34 cellular contexts compared by ENCODE assay signal in genomic region chr7:48899932-48900331, GRCh38. TPM values are rescaled to one million over a fixed set of nuclear protein-coding genes. Genes with fewer than 3 reads are reported as not detected.
A peak's percentile ranks its signal among the peaks of the same experiment; 100 is the strongest.
DNase-seq lines count a peak whose midpoint lies in the region; ATAC-seq and TF ChIP-seq lines count a peak whose summit lies in the region.
"Had no signal": no experiment of that assay in that cellular context is flagged by ENCODE, and none has a peak within 500 bp of the region (broad histone marks: within the 10 kb centered on the region; RNA-seq: fewer than 3 reads in every experiment).

No MANE protein-coding gene starts in this region.

- no peaks in the 10 kb centered on the region; the same call in 1 of the 2 replicates for H3K27me3 Mint-ChIP-seq in H9 (ENCODE audit: low read depth)
- H3K27me3 Mint-ChIP-seq: activated CD4-positive, alpha-beta T cell treated with anti-CD3 and anti-CD28 coated beads for 36 hours; activated naive CD8-positive, alpha-beta T cell treated with anti-CD3 and anti-CD28 coated beads, Interleukin-2, amount 10 ng/mL, durations not matched to agents 7 days and 5 days; brain; memory B cell; stimulated activated memory B cell treated with anti-CD40 and anti-IgM and Interleukin-4, amounts not matched to agents 10 μg/mL and 1 μg/mL and 100 μg/mL, for 72 hours; T-helper 17 cell; type B pancreatic cell had no signal

- H3K4me1 ChIP-seq in H9 (ENCODE audit: insufficient read depth, low read length) = no peaks in the 10 kb centered on the region
- no peaks in the 10 kb centered on the region for H3K4me1 ChIP-seq in mesenchymal stem cell (ENCODE audit: control insufficient read depth, insufficient read depth, low read depth, low read length)
- no peaks in the 10 kb centered on the region for H3K4me1 ChIP-seq in Karpas-422 (ENCODE audit: low read length)
- H3K4me1 ChIP-seq: HAP-1, right lobe of liver had no signal

- H3K27me3 ChIP-seq in H9 (ENCODE audit: insufficient read depth, low read length) (no peaks in the 10 kb centered on the region), mesenchymal stem cell (ENCODE audit: control insufficient read depth in 1 of 2, insufficient read depth in 1 of 2, low read length in 2 of 2) (no peaks in the 10 kb centered on the region), Karpas-422 (ENCODE audit: low read length) (no peaks in the 10 kb centered on the region)
- H3K27me3 ChIP-seq: hepatocyte, right lobe of liver had no signal

- no peak overlapping the region for H2AFZ ChIP-seq in H9 (ENCODE audit: low read length)
- H2AFZ ChIP-seq in mesenchymal stem cell (ENCODE audit: low read depth, low read length) = no peak overlapping the region
- no peak overlapping the region for H2AFZ ChIP-seq in Karpas-422 (ENCODE audit: low read length)
- H2AFZ ChIP-seq: hepatocyte had no signal

- H4K5ac ChIP-seq in H9 (ENCODE audit: insufficient read length, low read depth, low read length) = no peak overlapping the region

- H3K9me3 ChIP-seq in H9 (ENCODE audit: control insufficient read depth, low read depth, low read length) = peaks cover 5% of the 10 kb centered on the region
- H3K9me3 ChIP-seq in mesenchymal stem cell (ENCODE audit: control insufficient read depth, low read length) = no peaks in the 10 kb centered on the region
- H3K9me3 ChIP-seq in Karpas-422 (ENCODE audit: low read length) = no peaks in the 10 kb centered on the region
- H3K9me3 ChIP-seq: Caco-2, HAP-1, right lobe of liver had no signal

- H3K36me3 Mint-ChIP-seq in H9 (ENCODE audit: insufficient read depth in 1 of 3, low read depth in 3 of 3) = peaks cover 0 to 2% (median under 1%) of the 10 kb centered on the region in 3 experiments; a peak in 3 of 7 replicates
- H3K36me3 Mint-ChIP-seq: activated naive CD8-positive, alpha-beta T cell treated with anti-CD3 and anti-CD28 coated beads, Interleukin-2, amount 10 ng/mL, durations not matched to agents 7 days and 5 days; brain; memory B cell; stimulated activated memory B cell treated with anti-CD40 and anti-IgM and Interleukin-4, amounts not matched to agents 10 μg/mL and 1 μg/mL and 100 μg/mL, for 72 hours; type B pancreatic cell had no signal

- H3K18ac ChIP-seq in H9 (ENCODE audit: insufficient read length, low read depth, low read length) = no peak overlapping the region
- H3K18ac ChIP-seq in mesenchymal stem cell (ENCODE audit: low read depth in 1 of 2, low read length in 2 of 2) = no peak overlapping the region

- H4K20me1 ChIP-seq in H9 (ENCODE audit: control insufficient read depth, insufficient read depth, insufficient read length) = no peaks in the 10 kb centered on the region
- H4K20me1 ChIP-seq in Karpas-422 (ENCODE audit: insufficient read depth, low read depth, low read length) = no peaks in the 10 kb centered on the region

- H3K23ac ChIP-seq in H9 (ENCODE audit: insufficient read length, low read depth, low read length) = no peak overlapping the region
- no peak overlapping the region for H3K23ac ChIP-seq in mesenchymal stem cell (ENCODE audit: low read length in 2 of 2)

- no peak overlapping the region for H4K8ac ChIP-seq in H9 (replicated peaks; ENCODE audit: insufficient read length, low read depth, low read length)
- H4K8ac ChIP-seq in mesenchymal stem cell (ENCODE audit: low read length) = no peak overlapping the region

- no peak overlapping the region for H3K4me3 Mint-ChIP-seq in H9
- H3K4me3 Mint-ChIP-seq: activated CD4-positive, alpha-beta T cell treated with anti-CD3 and anti-CD28 coated beads for 36 hours; activated naive CD8-positive, alpha-beta T cell treated with anti-CD3 and anti-CD28 coated beads, Interleukin-2, amount 10 ng/mL, durations not matched to agents 7 days and 5 days; brain; memory B cell; stimulated activated memory B cell treated with anti-CD40 and anti-IgM and Interleukin-4, amounts not matched to agents 10 μg/mL and 1 μg/mL and 100 μg/mL, for 72 hours; T-helper 17 cell; type B pancreatic cell had no signal

- TF ChIP-seq CTCF in H9 (conservative IDR thresholded peaks at IDR 0.05) (no peak), astrocyte of the spinal cord (IDR thresholded peaks at IDR 0.05; ENCODE audit: low read depth, low read length) (no peak)

- peaks cover under 1 to 1% of the 10 kb centered on the region in 2 experiments; a peak in 1 of 4 replicates for H3K4me1 Mint-ChIP-seq in H9
- H3K4me1 Mint-ChIP-seq: activated CD4-positive, alpha-beta T cell treated with anti-CD3 and anti-CD28 coated beads for 36 hours; activated naive CD8-positive, alpha-beta T cell treated with anti-CD3 and anti-CD28 coated beads, Interleukin-2, amount 10 ng/mL, durations not matched to agents 7 days and 5 days; brain; memory B cell; stimulated activated memory B cell treated with anti-CD40 and anti-IgM and Interleukin-4, amounts not matched to agents 10 μg/mL and 1 μg/mL and 100 μg/mL, for 72 hours; T-helper 17 cell had no signal

- no peak overlapping the region for H3K4me3 ChIP-seq in astrocyte of the spinal cord (ENCODE audit: low read depth, low read length)
- no peak overlapping the region for H3K4me3 ChIP-seq in mesenchymal stem cell (ENCODE audit: insufficient read depth in 1 of 2, low read depth in 1 of 2, low read length in 2 of 2)
- no peak overlapping the region for H3K4me3 ChIP-seq in Karpas-422 (ENCODE audit: low read length)
- H3K4me3 ChIP-seq: HAP-1, hepatocyte, right lobe of liver had no signal

- H3K79me1 ChIP-seq in H9 (ENCODE audit: insufficient read depth, low read depth, low read length, poor library complexity, severe bottlenecking) = no peaks in the 10 kb centered on the region
- H3K79me1 ChIP-seq in mesenchymal stem cell (replicated peaks; ENCODE audit: low read length, poor library complexity, severe bottlenecking) = no peaks in the 10 kb centered on the region

- in situ Hi-C loops in astrocyte of the spinal cord (cut with HindIII; ENCODE audit: low sequenced_read_pairs) = no loop called here

- H3K56ac ChIP-seq in H9 (ENCODE audit: insufficient read length, low read depth, low read length) = no peak overlapping the region

- H3K79me2 ChIP-seq in H9 (ENCODE audit: insufficient read depth, low read length) (no peaks in the 10 kb centered on the region), Karpas-422 (ENCODE audit: low read length) (no peaks in the 10 kb centered on the region)
- H3K79me2 ChIP-seq: hepatocyte had no signal

- intact Hi-C loops in posterior vena cava (cut with DNase I) = no loop called here

- H3K9ac ChIP-seq in H9 (ENCODE audit: extremely low read depth, insufficient read length, low read length) (no peak overlapping the region), mesenchymal stem cell (ENCODE audit: low read length) (peak overlapping the region; percentile 72), Karpas-422 (ENCODE audit: low read length) (no peak overlapping the region)

- H3K36me3 ChIP-seq in mesenchymal stem cell (ENCODE audit: control insufficient read depth in 1 of 2, insufficient read depth in 2 of 2, low read depth in 1 of 2, low read length in 2 of 2) (no peaks in the 10 kb centered on the region), Karpas-422 (ENCODE audit: insufficient read depth, low read length) (no peaks in the 10 kb centered on the region)
- H3K36me3 ChIP-seq: HAP-1, right lobe of liver had no signal

- H3K14ac ChIP-seq in H9 (ENCODE audit: insufficient read depth, low read length) (no peak overlapping the region), mesenchymal stem cell (ENCODE audit: low read length in 2 of 2) (no peak overlapping the region)

- no peak overlapping the region for H3K4me2 ChIP-seq in H9 (ENCODE audit: insufficient read depth, insufficient read length, low read length)
- no peak overlapping the region for H3K4me2 ChIP-seq in mesenchymal stem cell (ENCODE audit: low read length, poor library complexity, severe bottlenecking)
- H3K4me2 ChIP-seq in Karpas-422 (ENCODE audit: low read depth, low read length, poor library complexity, severe bottlenecking) = no peak overlapping the region
- H3K4me2 ChIP-seq: hepatocyte had no signal

- no peaks in the 10 kb centered on the region for H3K23me2 ChIP-seq in H9 (ENCODE audit: insufficient read length, low read depth, low read length, poor library complexity, severe bottlenecking)

- H2BK12ac ChIP-seq in H9 (ENCODE audit: insufficient read length, low read depth, low read length) = no peak overlapping the region
- no peak overlapping the region for H2BK12ac ChIP-seq in mesenchymal stem cell (ENCODE audit: low read length in 2 of 2)

- ATAC-seq in HG02870 (IDR thresholded peaks at IDR 0.05; ENCODE audit: unreplicated experiment) = no peak
- ATAC-seq: activated CD4-positive, alpha-beta T cell treated with anti-CD3 and anti-CD28 coated beads for 36 hours; left colon; right lobe of liver; SK-N-SH treated with all-trans-retinoic acid at 6 μM for 48 hours; stimulated activated memory B cell treated with anti-CD40 and anti-IgM and Interleukin-4, amounts not matched to agents 10 μg/mL and 1 μg/mL and 100 μg/mL, for 72 hours; T-helper 17 cell had no signal

- H3K9me2 ChIP-seq in Karpas-422 (replicated peaks; ENCODE audit: insufficient read depth, low read length) = no peaks in the 10 kb centered on the region

- no peak overlapping the region for H2BK20ac ChIP-seq in H9 (ENCODE audit: low read depth, low read length, poor library complexity, severe bottlenecking)

- WGBS in H9 (ENCODE audit: extremely low coverage, insufficient read length, low lambda C conversion rate) = no CpG with 5 or more reads among the region's 2 CpGs
- WGBS in mesenchymal stem cell = 73% methylated on average over 2 of the region's 2 CpGs

- no peak overlapping the region for H2BK5ac ChIP-seq in H9 (ENCODE audit: insufficient read length, low read length)
- no peak overlapping the region for H2BK5ac ChIP-seq in mesenchymal stem cell (ENCODE audit: low read depth, low read length, poor library complexity, severe bottlenecking)

- H2BK120ac ChIP-seq in H9 (ENCODE audit: low read depth, low read length, poor library complexity, severe bottlenecking) (no peak overlapping the region), mesenchymal stem cell (ENCODE audit: low read depth, low read length) (no peak overlapping the region)

- H3T11ph ChIP-seq in H9 (ENCODE audit: low read length) = no peak overlapping the region

- no peak for DNase-seq in H9
- DNase-seq in NOMO-1 treated with DMSO at 0.1 percent for 48 hours (lab: John Stamatoyannopoulos, UW; ENCODE audit: unreplicated experiment) = peak; percentile 50
- peak; percentile 3 for DNase-seq in astrocyte of the spinal cord (ENCODE audit: low read depth, low spot score)
- no peak for DNase-seq in mesenchymal stem cell
- no peak for DNase-seq in glomerular visceral epithelial cell (ENCODE audit: extremely low spot score)
- DNase-seq in Karpas-422 = no peak
- no peak for DNase-seq in posterior vena cava (ENCODE audit: low spot score)
- DNase-seq: ACHN; activated CD4-positive, alpha-beta T cell treated with anti-CD3 and anti-CD28 coated beads for 36 hours; activated effector memory CD4-positive, alpha-beta T cell treated with anti-CD3 and anti-CD28 coated beads, Interleukin-2, amount 50 U/mL, for 16 hours; activated naive CD8-positive, alpha-beta T cell treated with anti-CD3 and anti-CD28 coated beads, Interleukin-2, amount 10 ng/mL, durations not matched to agents 7 days and 5 days; Caco-2; DMS79 treated with DMSO at 0.1 percent for 48 hours; GF-D8; KG1; left colon; NCI-H1048; NCI-H1694 treated with DMSO at 0.1 percent for 48 hours; NCI-H526; right lobe of liver; stimulated activated CD4-positive, alpha-beta T cell treated with anti-CD3 and anti-CD28 coated beads, Interleukin-4, amount 100 ng/mL, for 4 hours; substantia nigra; T-helper 17 cell had no signal

- peak overlapping the region in 2 of 3 experiments; percentile 45 to 91; a peak in 3 of 7 replicates for H3K27ac Mint-ChIP-seq in H9
- H3K27ac Mint-ChIP-seq: activated CD4-positive, alpha-beta T cell treated with anti-CD3 and anti-CD28 coated beads for 36 hours; activated naive CD8-positive, alpha-beta T cell treated with anti-CD3 and anti-CD28 coated beads, Interleukin-2, amount 10 ng/mL, durations not matched to agents 7 days and 5 days; memory B cell; stimulated activated memory B cell treated with anti-CD40 and anti-IgM and Interleukin-4, amounts not matched to agents 10 μg/mL and 1 μg/mL and 100 μg/mL, for 72 hours; T-helper 17 cell; type B pancreatic cell had no signal

- H3K4ac ChIP-seq in H9 (ENCODE audit: low read depth, low read length) = no peak overlapping the region
- no peak overlapping the region for H3K4ac ChIP-seq in mesenchymal stem cell (ENCODE audit: low read depth in 1 of 2, low read length in 2 of 2)

- H2BK15ac ChIP-seq in H9 (ENCODE audit: low read depth, low read length) (no peak overlapping the region), mesenchymal stem cell (ENCODE audit: low read depth, poor library complexity, severe bottlenecking) (no peak overlapping the region)

- H3K9me3 Mint-ChIP-seq in H9 = peaks cover 1 to 3% of the 10 kb centered on the region in 2 experiments; a peak in 4 of 5 replicates
- H3K9me3 Mint-ChIP-seq: memory B cell; stimulated activated memory B cell treated with anti-CD40 and anti-IgM and Interleukin-4, amounts not matched to agents 10 μg/mL and 1 μg/mL and 100 μg/mL, for 72 hours had no signal

- H3K27ac ChIP-seq in H9 (ENCODE audit: insufficient read length, low read depth, low read length) = no peak overlapping the region
- H3K27ac ChIP-seq in mesenchymal stem cell (ENCODE audit: low read length, poor library complexity, severe bottlenecking) = no peak overlapping the region
- no peak overlapping the region for H3K27ac ChIP-seq in Karpas-422 (ENCODE audit: low read length)
- H3K27ac ChIP-seq: hepatocyte, right lobe of liver had no signal

- H2AK5ac ChIP-seq in H9 (ENCODE audit: insufficient read length, low read length) (no peak overlapping the region), mesenchymal stem cell (ENCODE audit: low read length, severe bottlenecking) (no peak overlapping the region)

- no peak overlapping the region for H4K91ac ChIP-seq in H9 (ENCODE audit: insufficient read length, low read depth, low read length)
- H4K91ac ChIP-seq in mesenchymal stem cell (ENCODE audit: low read length) = no peak overlapping the region

RNA-seq across cellular contexts. Expression of gene CDC14C, which starts 24.4 kb away (rescaled TPM):
- total RNA-seq in H9 (2021) (not detected in 2 replicates), posterior vena cava (not detected)
- not detected for polyA plus RNA-seq in mesenchymal stem cell (2013, experiment 1 of 2)
- not detected for polyA plus RNA-seq in mesenchymal stem cell (2013, experiment 2 of 2)
- not detected in 2 replicates for total RNA-seq in Karpas-422 (2014; rRNA removed; shearing (Covaris generic); ENCODE audit: low replicate concordance)
- total RNA-seq: activated CD4-positive, alpha-beta T cell treated with anti-CD3 and anti-CD28 coated beads for 36 hours; activated naive CD8-positive, alpha-beta T cell treated with anti-CD3 and anti-CD28 coated beads, Interleukin-2, amount 10 ng/mL, durations not matched to agents 7 days and 5 days; Caco-2; chondrocyte; frontal cortex; left colon; right lobe of liver; T-helper 17 cell had no signal
- polyA plus RNA-seq: BJ, hepatocyte had no signal

Comparison
In these comparisons a context has a peak if more than half of its experiments do, and no peak if none do; other contexts are left out.
1. DNase-seq: peak in NOMO-1 treated with DMSO at 0.1 percent for 48 hours (single experiment) and astrocyte of the spinal cord (single experiment); none in H9 (single experiment), mesenchymal stem cell (single experiment), glomerular visceral epithelial cell (single experiment), Karpas-422 (single experiment) and posterior vena cava (single experiment).